18 cellular contexts compared by ENCODE assay signal in genomic region chr7:135756191-135756590, GRCh38. TPM values are rescaled to one million over a fixed set of nuclear protein-coding genes. Genes with fewer than 3 reads are reported as not detected.
"Had no signal": no experiment of that assay in that cellular context is flagged by ENCODE, and none has a peak within 500 bp of the region (broad histone marks: within the 10 kb centered on the region; RNA-seq: fewer than 3 reads in every experiment).

No MANE protein-coding gene starts in this region.

- ATAC-seq: activated CD8-positive, alpha-beta T cell treated with anti-CD3 and anti-CD28 coated beads for 36 hours; activated naive CD4-positive, alpha-beta T cell treated with anti-CD3 and anti-CD28 coated beads, Interleukin-2, amount 50 U/mL, for 72 hours; activated T-cell treated with anti-CD3 and anti-CD28 coated beads, Interleukin-2, amount 50 U/mL, for 72 hours; esophagus mucosa; sciatic nerve had no signal

- H3K4me3 ChIP-seq: colonic mucosa, suprapubic skin, upper lobe of left lung had no signal

- H3K27me3 ChIP-seq: colonic mucosa, suprapubic skin, upper lobe of left lung had no signal

- DNase-seq: activated B cell treated with CpG ODN at 0.5 μM for 24 hours; activated CD4-positive, alpha-beta T cell treated with anti-CD3 and anti-CD28 coated beads for 48 hours; activated CD8-positive, alpha-beta memory T cell treated with anti-CD3 and anti-CD28 coated beads, Interleukin-2, amount 50 U/mL, for 4 hours; activated CD8-positive, alpha-beta T cell treated with anti-CD3 and anti-CD28 coated beads for 36 hours; activated gamma-delta T cell; activated T-cell treated with anti-CD3 and anti-CD28 coated beads, Interleukin-2, amount 50 U/mL, for 72 hours; central memory CD4-positive, alpha-beta T cell; colonic mucosa; hippocampal formation; nephron progenitor cell; upper lobe of left lung had no signal

- H3K9me3 ChIP-seq: colonic mucosa, suprapubic skin, upper lobe of left lung had no signal

- H3K4me1 ChIP-seq: colonic mucosa had no signal

- H3K27ac ChIP-seq: colonic mucosa, suprapubic skin, upper lobe of left lung had no signal

- H3K36me3 ChIP-seq: colonic mucosa, suprapubic skin, upper lobe of left lung had no signal

RNA-seq across cellular contexts. Expression of gene FAM180A, which starts 7.6 kb away (rescaled TPM):
- total RNA-seq: activated B cell treated with CpG ODN at 0.5 μM for 24 hours; activated CD8-positive, alpha-beta T cell treated with anti-CD3 and anti-CD28 coated beads for 36 hours; activated naive CD4-positive, alpha-beta T cell treated with anti-CD3 and anti-CD28 coated beads, Interleukin-2, amount 50 U/mL, for 72 hours; activated T-cell treated with anti-CD3 and anti-CD28 coated beads, Interleukin-2, amount 50 U/mL, for 72 hours; kidney epithelial cell; pulmonary artery endothelial cell; T-helper 1 cell treated with Interleukin-12 subunit alpha and Interleukin-12 subunit beta and Interleukin-4 antibody, amounts not matched to agents 30 ng/mL and 1 ng/mL, for 36 hours had no signal

RNA-seq across cellular contexts. Expression of gene SLC13A4, which starts 28.2 kb away (rescaled TPM):
- total RNA-seq: activated B cell treated with CpG ODN at 0.5 μM for 24 hours; activated CD8-positive, alpha-beta T cell treated with anti-CD3 and anti-CD28 coated beads for 36 hours; activated naive CD4-positive, alpha-beta T cell treated with anti-CD3 and anti-CD28 coated beads, Interleukin-2, amount 50 U/mL, for 72 hours; activated T-cell treated with anti-CD3 and anti-CD28 coated beads, Interleukin-2, amount 50 U/mL, for 72 hours; colonic mucosa; pulmonary artery endothelial cell; T-helper 1 cell treated with Interleukin-12 subunit alpha and Interleukin-12 subunit beta and Interleukin-4 antibody, amounts not matched to agents 30 ng/mL and 1 ng/mL, for 36 hours had no signal
